ENCODE assay signal across 8 cellular contexts in the genomic region with DNA sequence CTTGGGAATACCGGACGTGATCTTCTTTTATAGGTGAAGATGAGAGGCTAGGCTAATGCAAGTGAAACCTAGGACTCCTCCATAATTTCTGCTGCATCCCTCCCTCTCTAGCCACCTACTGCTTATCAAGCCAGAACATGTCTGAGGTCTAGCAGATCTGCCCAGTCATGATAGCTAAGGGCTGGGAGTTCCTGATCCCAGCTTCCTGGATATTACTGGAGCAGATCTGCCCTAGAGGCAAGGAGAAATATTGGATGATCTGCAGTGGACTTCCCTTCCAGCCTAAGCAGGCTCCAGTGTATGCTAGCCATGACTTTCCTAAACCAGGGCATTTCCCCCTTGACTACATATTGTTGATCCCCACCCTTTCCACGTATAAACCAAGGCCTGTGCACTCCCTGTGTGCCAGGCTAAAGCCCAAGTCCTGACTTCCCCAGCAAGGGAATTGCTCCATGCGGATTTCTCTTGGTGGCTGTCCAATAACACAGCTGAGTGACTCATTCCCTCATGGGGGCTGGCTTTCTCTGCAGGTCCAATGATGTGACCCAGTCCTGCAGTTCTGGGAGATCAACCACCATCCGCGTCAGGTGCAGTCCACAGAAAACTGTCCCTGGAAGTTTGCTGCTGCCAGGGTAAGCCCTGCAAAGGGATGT. TPM values are rescaled to one million over a fixed set of nuclear protein-coding genes. Genes with fewer than 3 reads are reported as not detected.
DNase-seq lines count a peak whose midpoint lies in the region; ATAC-seq, FAIRE-seq and TF ChIP-seq lines count a peak whose summit lies in the region.

No MANE protein-coding gene starts in this region.

- peak overlapping the region; percentile 68 for H3K4me2 ChIP-seq in endothelial cell of umbilical vein (ENCODE audit: insufficient read depth, low read length)

- TF ChIP-seq CTCF in Panc1 (IDR thresholded peaks at IDR 0.05): no peak
- TF ChIP-seq CTCF in endothelial cell of umbilical vein (IDR thresholded peaks at IDR 0.05; ENCODE audit: extremely low read depth in 1 of 2, insufficient read depth in 1 of 2, low read depth in 1 of 2, low read length in 2 of 2): no peak
- no peak for TF ChIP-seq CTCF in mucosa of descending colon (IDR thresholded peaks at IDR 0.05)

- dilution Hi-C loops in endothelial cell of umbilical vein (cut with MboI; ENCODE audit: extremely low pct_ligation_motif_present, low sequenced_read_pairs): no loop called here

- POLR2A ChIA-PET in Panc1 (lab: Charles Lee) (no interaction called here), endothelial cell of umbilical vein (lab: Charles Lee) (interaction anchor here (0.6 kb wide), 1 partner anchor 286 kb away, joined by 6 read pairs; a partner anchor contains a TSS)

- peak overlapping the region; percentile 70 for H3K9ac ChIP-seq in endothelial cell of umbilical vein (replicated peaks; ENCODE audit: extremely low read depth, insufficient read depth, low read length)

- no peak for TF ChIP-seq POLR2A in endothelial cell of umbilical vein (IDR thresholded peaks at IDR 0.05; ENCODE audit: low read depth, low read length)

- H3K9me3 ChIP-seq in Panc1 (ENCODE audit: control insufficient read depth, insufficient read depth, low read depth, low read length) (no peaks in the 10 kb centered on the region), endothelial cell of umbilical vein (replicated peaks; ENCODE audit: control insufficient read depth, insufficient read depth, low read length) (no peaks in the 10 kb centered on the region), mucosa of descending colon (no peaks in the 10 kb centered on the region)

- H4K20me1 ChIP-seq in endothelial cell of umbilical vein (replicated peaks; ENCODE audit: control insufficient read depth, extremely low read depth, insufficient read depth, low read length): no peaks in the 10 kb centered on the region

- in situ Hi-C loops in Panc1 (cut with HindIII; ENCODE audit: low pct_unique_long_range_greater_than_20kb, low sequenced_read_pairs): no loop called here

- H3K9me1 ChIP-seq in endothelial cell of umbilical vein (replicated peaks; ENCODE audit: control insufficient read depth, extremely low read depth, insufficient read depth, low read length): no peaks in the 10 kb centered on the region

- no peaks in the 10 kb centered on the region for H3K27me3 ChIP-seq in Panc1 (ENCODE audit: control insufficient read depth, insufficient read depth, low read length)
- no peaks in the 10 kb centered on the region for H3K27me3 ChIP-seq in endothelial cell of umbilical vein (ENCODE audit: control insufficient read depth in 2 of 2, insufficient read depth in 2 of 2, low read length in 2 of 2)

- DNase-seq in AG20443 (ENCODE audit: low spot score): peak; percentile 89
- no peak for DNase-seq in Panc1 (ENCODE audit: low read depth, low spot score)
- DNase-seq in endothelial cell of umbilical vein (ENCODE audit: low read depth, low spot score): peak; percentile 80
- no peak for DNase-seq in mucosa of descending colon
- DNase-seq in activated CD8-positive, alpha-beta memory T cell treated with anti-CD3 and anti-CD28 coated beads, Interleukin-2, amount 50 U/mL, for 48 hours: no peak
- DNase-seq in NCI-H1436 (lab: John Stamatoyannopoulos, UW): no peak

- H3K4me3 ChIP-seq in Panc1 (ENCODE audit: low read depth in 2 of 2, low read length in 2 of 2) (no peak overlapping the region), endothelial cell of umbilical vein (replicated peaks in 1 of 3; ENCODE audit: insufficient read depth in 1 of 3, low read depth in 1 of 3, low read length in 3 of 3) (no peak overlapping the region), mucosa of descending colon (no peak overlapping the region)

- H3K27ac ChIP-seq in Panc1 (ENCODE audit: low read length) (no peak overlapping the region), endothelial cell of umbilical vein (ENCODE audit: insufficient read depth, low read depth, low read length) (peak overlapping the region; percentile 96)

- ATAC-seq in Panc1 (peak; percentile 26; the same call in 1 of the 2 replicates), mucosa of descending colon (peak; percentile 21), HG02840 (IDR thresholded peaks at IDR 0.05; ENCODE audit: low FRiP score, unreplicated experiment) (no peak), HG03460 (IDR thresholded peaks at IDR 0.05; ENCODE audit: unreplicated experiment) (no peak)

- no peaks in the 10 kb centered on the region for H3K36me3 ChIP-seq in Panc1 (ENCODE audit: control insufficient read depth, insufficient read depth, low read length)
- H3K36me3 ChIP-seq in endothelial cell of umbilical vein (ENCODE audit: control insufficient read depth in 2 of 2, extremely low read depth in 1 of 2, insufficient read depth in 2 of 2, low read length in 2 of 2): no peaks in the 10 kb centered on the region
- no peaks in the 10 kb centered on the region for H3K36me3 ChIP-seq in mucosa of descending colon (ENCODE audit: low read depth)

- H3K4me1 ChIP-seq in Panc1 (ENCODE audit: control insufficient read depth, insufficient read depth, low read length) (no peaks in the 10 kb centered on the region; the same call in 1 of the 2 replicates), endothelial cell of umbilical vein (ENCODE audit: control insufficient read depth, extremely low read depth, insufficient read depth, low read length) (peaks cover 17% of the 10 kb centered on the region), mucosa of descending colon (ENCODE audit: low read depth) (no peaks in the 10 kb centered on the region)

- H3K79me2 ChIP-seq in endothelial cell of umbilical vein (ENCODE audit: control insufficient read depth, insufficient read depth, low read length): no peaks in the 10 kb centered on the region

- intact Hi-C loops in Panc1 (cut with micrococcal nuclease; ENCODE audit: unreplicated experiment): loop anchor here (5.0 kb wide), 1 partner anchor 106 kb away; a partner anchor contains a TSS
- intact Hi-C loops in endothelial cell of umbilical vein (cut with micrococcal nuclease): no loop called here
- intact Hi-C loops in mucosa of descending colon (cut with DNase I, micrococcal nuclease): no loop called here

- no TSS peak for BruUV-seq in Panc1 (replicated peaks; lab: Mats Ljungman, UMichigan)
- TSS peak; percentile 94 for BruUV-seq in endothelial cell of umbilical vein (replicated peaks; lab: Mats Ljungman, UMichigan)

- CTCF ChIA-PET in Panc1 (lab: Charles Lee): no interaction called here
- CTCF ChIA-PET in endothelial cell of umbilical vein (lab: Charles Lee): interaction anchor here (0.6 to 3.4 kb wide), 9 partner anchors 9 to 334 kb away, joined by 3 to 14 read pairs (median 5); a partner anchor contains a TSS

- no peak for FAIRE-seq in endothelial cell of umbilical vein (lab: Jason Lieb, UNC)

- peak overlapping the region; percentile 25 for H2AFZ ChIP-seq in endothelial cell of umbilical vein (ENCODE audit: low read depth, low read length)

TF ChIP-seq in endothelial cell of umbilical vein, 7 proteins besides CTCF, POLR2A, EP300 and RAD21:
- TF ChIP-seq MYC (IDR thresholded peaks at IDR 0.05; ENCODE audit: low read depth, low read length): no peak
- TF ChIP-seq FOS (IDR thresholded peaks at IDR 0.05; ENCODE audit: borderline replicate concordance, insufficient read depth, low read length): peak; percentile 82

RNA-seq across cellular contexts. Expression of a gene that starts 15.5 kb away (rescaled TPM):
- total RNA-seq in Panc1 (2021; ENCODE audit: unreplicated experiment) (115 TPM), endothelial cell of umbilical vein (176 and 178 TPM in 2 replicates), mucosa of descending colon (100 to 1,000 TPM; 124 to 143 (median 125) TPM)
- polyA plus RNA-seq in Panc1 (2012; ENCODE audit: insufficient read length): 126 TPM
- polyA plus RNA-seq in endothelial cell of umbilical vein: 87.8 and 110 TPM in 2 replicates
- polyA plus RNA-seq in endothelial cell of umbilical vein (2011; cell fraction: cytosol; rRNA removed): 146 and 163 TPM in 2 replicates
- 208 and 220 TPM in 2 replicates for polyA plus RNA-seq in endothelial cell of umbilical vein (2011; cell fraction: nucleus; rRNA removed)
- 140 and 165 TPM in 2 replicates for polyA plus RNA-seq in endothelial cell of umbilical vein (2012)
- 108 and 116 TPM in 2 replicates for polyA minus RNA-seq in endothelial cell of umbilical vein
- 72.6 TPM for polyA minus RNA-seq in endothelial cell of umbilical vein (2011; cell fraction: cytosol; rRNA and poly(A)+ RNA removed)
- 49.5 and 68.2 TPM in 2 replicates for polyA minus RNA-seq in endothelial cell of umbilical vein (2011; cell fraction: nucleus; rRNA and poly(A)+ RNA removed)

RNA-seq across cellular contexts. Expression of a gene that starts 51.2 kb away (rescaled TPM):
- total RNA-seq in Panc1 (2021; ENCODE audit: unreplicated experiment) (4.1 TPM), endothelial cell of umbilical vein (1.4 and 2.2 TPM in 2 replicates), mucosa of descending colon (10 to 100 TPM in 1 of 3 donors, 1 to 10 TPM in 2; 2.8 to 14.7 (median 3.2) TPM)
- 5.1 TPM for polyA plus RNA-seq in Panc1 (2012; ENCODE audit: insufficient read length)
- 0.76 and 0.90 TPM in 2 replicates for polyA plus RNA-seq in endothelial cell of umbilical vein
- 0.52 and 0.78 TPM in 2 replicates for polyA plus RNA-seq in endothelial cell of umbilical vein (2011; cell fraction: cytosol; rRNA removed)
- 1.5 and 1.9 TPM in 2 replicates for polyA plus RNA-seq in endothelial cell of umbilical vein (2011; cell fraction: nucleus; rRNA removed)
- 0.83 and 0.86 TPM in 2 replicates for polyA plus RNA-seq in endothelial cell of umbilical vein (2012)
- polyA minus RNA-seq in endothelial cell of umbilical vein: 2.1 and 2.8 TPM in 2 replicates
- polyA minus RNA-seq in endothelial cell of umbilical vein (2011; cell fraction: cytosol; rRNA and poly(A)+ RNA removed): 11.6 TPM
- 1.4 TPM in 2 replicates for polyA minus RNA-seq in endothelial cell of umbilical vein (2011; cell fraction: nucleus; rRNA and poly(A)+ RNA removed)

Comparison
In these comparisons a context has a peak if more than half of its experiments do, and no peak if none do; other contexts are left out.
1. DNase-seq: peak in AG20443 (single experiment) and endothelial cell of umbilical vein (single experiment); none in Panc1 (single experiment), mucosa of descending colon (0 of 3), activated CD8-positive, alpha-beta memory T cell treated with anti-CD3 and anti-CD28 coated beads, Interleukin-2, amount 50 U/mL, for 48 hours (single experiment) and NCI-H1436 (single experiment).
2. ATAC-seq: peak in Panc1 (single experiment) and mucosa of descending colon (single experiment); none in HG02840 (single experiment) and HG03460 (single experiment).